In the genomic region with DNA sequence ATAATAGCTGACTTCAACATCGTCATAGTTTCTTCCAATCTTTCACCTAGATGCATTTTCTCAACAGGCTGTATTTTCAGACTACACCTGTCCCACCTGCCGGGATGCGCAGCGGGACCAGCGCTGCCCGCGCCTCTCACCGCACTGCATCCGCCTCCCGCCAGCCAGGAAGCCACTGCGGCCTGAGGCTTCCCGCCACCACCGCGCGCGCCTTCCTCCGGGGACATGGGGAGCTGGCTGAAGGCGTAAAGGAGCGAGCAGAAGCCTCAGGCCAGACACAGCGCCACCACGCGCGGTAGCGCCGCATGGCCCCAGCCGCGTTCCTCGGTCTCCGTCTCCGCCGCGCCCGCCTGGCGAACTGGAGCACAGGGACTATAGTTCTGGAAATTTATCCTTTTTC, we compare ENCODE assay signal across 7 cellular contexts.
DNase-seq lines count a peak whose midpoint lies in the region; ATAC-seq, FAIRE-seq and TF ChIP-seq lines count a peak whose summit lies in the region.
"Not testable (repeated sequence)": the region's sequence is repeated elsewhere in the genome, so short reads cannot be mapped to it uniquely, and the experiment has no call there.

No MANE protein-coding gene starts in this region.

- not testable (repeated sequence) for H3K27ac ChIP-seq in kidney (ENCODE audit: low read depth in 2 of 2, low read length in 2 of 2)

- peaks cover 22% of the 10 kb centered on the region for H3K27me3 ChIP-seq in NT2/D1 (ENCODE audit: insufficient read depth, insufficient read length)

- CTCF ChIA-PET in activated CD4-positive, alpha-beta T cell treated with anti-CD3 and anti-CD28 coated beads for 36 hours (lab: Charles Lee) = not testable (repeated sequence)

- intact Hi-C loops in activated CD4-positive, alpha-beta T cell treated with anti-CD3 and anti-CD28 coated beads for 36 hours (cut with DNase I, micrococcal nuclease); kidney (cut with DNase I): not testable (repeated sequence)

- H3K36me3 Mint-ChIP-seq in activated CD4-positive, alpha-beta T cell treated with anti-CD3 and anti-CD28 coated beads for 36 hours (ENCODE audit: low read depth); endothelial cell (ENCODE audit: low read depth, unreplicated experiment): not testable (repeated sequence)

- H3K27me3 Mint-ChIP-seq in activated CD4-positive, alpha-beta T cell treated with anti-CD3 and anti-CD28 coated beads for 36 hours = peaks cover 16% of the 10 kb centered on the region
- not testable (repeated sequence) for H3K27me3 Mint-ChIP-seq in endothelial cell (ENCODE audit: unreplicated experiment)

- H3K27ac Mint-ChIP-seq in activated CD4-positive, alpha-beta T cell treated with anti-CD3 and anti-CD28 coated beads for 36 hours; endothelial cell (ENCODE audit: unreplicated experiment): not testable (repeated sequence)

- FAIRE-seq in kidney (lab: Jason Lieb, UNC) = not testable (repeated sequence)

- not testable (repeated sequence) for H3K36me3 ChIP-seq in NT2/D1 (ENCODE audit: insufficient read depth, insufficient read length, low read length); kidney (ENCODE audit: control insufficient read depth in 1 of 2, insufficient read depth in 2 of 2, low read length in 2 of 2)

- not testable (repeated sequence) for H3K9ac ChIP-seq in NT2/D1 (ENCODE audit: insufficient read length, low read depth); kidney (ENCODE audit: low read length in 2 of 2)

- DNase-seq in DMS53 treated with DMSO at 0.1 percent for 48 hours (lab: John Stamatoyannopoulos, UW; ENCODE audit: unreplicated experiment) (peak; percentile 32), KBM-7 (peak; percentile 28), NT2/D1 (ENCODE audit: low read depth, low spot score) (peak; percentile 9), endothelial cell (ENCODE audit: low spot score) (peak; percentile 61), kidney (peak; percentile 48)
- DNase-seq in activated CD4-positive, alpha-beta T cell treated with anti-CD3 and anti-CD28 coated beads for 36 hours = peak; percentile 16
- DNase-seq in retinal pigment epithelial cell (ENCODE audit: low read depth) = not testable (repeated sequence)

- TF ChIP-seq CTCF in endothelial cell (IDR thresholded peaks at IDR 0.05; ENCODE audit: unreplicated experiment) (peak; percentile 42), retinal pigment epithelial cell (conservative IDR thresholded peaks at IDR 0.05; ENCODE audit: low read depth, low read length) (peak; percentile 19)
- TF ChIP-seq CTCF in kidney (IDR thresholded peaks at IDR 0.05; ENCODE audit: borderline replicate concordance, extremely low read depth, insufficient read depth) = not testable (repeated sequence)

- not testable (repeated sequence) for H3K4me1 Mint-ChIP-seq in activated CD4-positive, alpha-beta T cell treated with anti-CD3 and anti-CD28 coated beads for 36 hours; endothelial cell (ENCODE audit: unreplicated experiment)

- not testable (repeated sequence) for H3K9me3 Mint-ChIP-seq in activated CD4-positive, alpha-beta T cell treated with anti-CD3 and anti-CD28 coated beads for 36 hours (ENCODE audit: low read depth); endothelial cell (ENCODE audit: unreplicated experiment)

- in situ Hi-C loops in KBM-7 (cut with MboI; ENCODE audit: low pct_unique_long_range_greater_than_20kb, low sequenced_read_pairs) = not testable (repeated sequence)

- H3K9me3 ChIP-seq in NT2/D1 (ENCODE audit: insufficient read depth, low read length); kidney (ENCODE audit: control insufficient read depth in 1 of 2, low read length in 2 of 2): not testable (repeated sequence)

- not testable (repeated sequence) for H3K4me3 ChIP-seq in NT2/D1 (ENCODE audit: insufficient read length, low read depth); kidney (ENCODE audit: low read length in 2 of 2); retinal pigment epithelial cell (ENCODE audit: low read length)

- H3K4me3 Mint-ChIP-seq in activated CD4-positive, alpha-beta T cell treated with anti-CD3 and anti-CD28 coated beads for 36 hours; endothelial cell (ENCODE audit: unreplicated experiment): not testable (repeated sequence)

- POLR2A ChIA-PET in activated CD4-positive, alpha-beta T cell treated with anti-CD3 and anti-CD28 coated beads for 36 hours (lab: Charles Lee) = not testable (repeated sequence)

- H3K4me1 ChIP-seq in NT2/D1 (ENCODE audit: insufficient read depth, insufficient read length); kidney (ENCODE audit: control insufficient read depth in 1 of 2, insufficient read depth in 1 of 2, low read depth in 1 of 2, low read length in 2 of 2): not testable (repeated sequence)

- not testable (repeated sequence) for ATAC-seq in activated CD4-positive, alpha-beta T cell treated with anti-CD3 and anti-CD28 coated beads for 36 hours
